ENCODE assay signal across 10 cellular contexts in genomic region chr11:12862761-12863469, GRCh38.
DNase-seq lines count a peak whose midpoint lies in the region; ATAC-seq and TF ChIP-seq lines count a peak whose summit lies in the region.
"Had no signal": no experiment of that assay in that cellular context is flagged by ENCODE, and none has a peak within 500 bp of the region (broad histone marks: within the 10 kb centered on the region; RNA-seq: fewer than 3 reads in every experiment).

No MANE protein-coding gene starts in this region.

- peaks cover 3% of the 10 kb centered on the region for H3K36me3 ChIP-seq in NT2/D1 (ENCODE audit: insufficient read depth, insufficient read length, low read length)
- H3K36me3 ChIP-seq in neuron (ENCODE audit: insufficient read depth, low read length) = no peaks in the 10 kb centered on the region
- H3K36me3 ChIP-seq in WERI-Rb-1 = peaks cover 13% of the 10 kb centered on the region

- peak overlapping the region; percentile 16 for H3K9ac ChIP-seq in NT2/D1 (ENCODE audit: insufficient read length, low read depth)

- H3K27me3 ChIP-seq in NT2/D1 (ENCODE audit: insufficient read depth, insufficient read length) (no peaks in the 10 kb centered on the region), neuron (ENCODE audit: insufficient read depth, low read length) (no peaks in the 10 kb centered on the region), WERI-Rb-1 (ENCODE audit: insufficient read depth, low read depth, severe bottlenecking) (no peaks in the 10 kb centered on the region)

- TF ChIP-seq CTCF in fibroblast of villous mesenchyme (IDR thresholded peaks at IDR 0.05; ENCODE audit: insufficient read depth, low read depth, low read length) = no peak
- TF ChIP-seq CTCF in WERI-Rb-1 (IDR thresholded peaks at IDR 0.05; ENCODE audit: low read depth, low read length) = no peak

- H3K4me1 ChIP-seq in NT2/D1 (ENCODE audit: insufficient read depth, insufficient read length) = no peaks in the 10 kb centered on the region
- peaks cover 44% of the 10 kb centered on the region for H3K4me1 ChIP-seq in neuron (ENCODE audit: insufficient read depth, low read length)

- ATAC-seq in HG03159 (IDR thresholded peaks at IDR 0.05; ENCODE audit: unreplicated experiment) = no peak
- ATAC-seq in GM21423 (IDR thresholded peaks at IDR 0.05; ENCODE audit: unreplicated experiment) = no peak

- no peak overlapping the region for H3K4me3 ChIP-seq in NT2/D1 (ENCODE audit: insufficient read length, low read depth)
- no peak overlapping the region for H3K4me3 ChIP-seq in fibroblast of villous mesenchyme (ENCODE audit: low read depth, low read length)
- H3K4me3 ChIP-seq in neuron (ENCODE audit: low read length) = peak overlapping the region; percentile 23
- H3K4me3 ChIP-seq in WERI-Rb-1 (ENCODE audit: low read depth, low read length) = no peak overlapping the region
- H3K4me3 ChIP-seq: lung had no signal

- no peak overlapping the region for H3K27ac ChIP-seq in WERI-Rb-1

- no peaks in the 10 kb centered on the region for H3K9me3 ChIP-seq in NT2/D1 (ENCODE audit: insufficient read depth, low read length)
- H3K9me3 ChIP-seq in neuron (ENCODE audit: low read length) = no peaks in the 10 kb centered on the region
- no peaks in the 10 kb centered on the region for H3K9me3 ChIP-seq in WERI-Rb-1 (ENCODE audit: severe bottlenecking)

- DNase-seq in C1 segment of cervical spinal cord (lab: John Stamatoyannopoulos, UW) = peak in 8 of 14 donors; percentile 5 to 73 (median 22)
- DNase-seq in NT2/D1 (ENCODE audit: low read depth, low spot score) = peak; percentile 75
- peak; percentile 96 for DNase-seq in fibroblast of villous mesenchyme (ENCODE audit: low read depth)
- DNase-seq in activated CD4-positive, alpha-beta T cell treated with anti-CD3 and anti-CD28 coated beads for 4 hours = no peak
- no peak for DNase-seq in WERI-Rb-1
- DNase-seq: SIG-M5 had no signal

- no peak overlapping the region for H2AFZ ChIP-seq in neuron (ENCODE audit: low read depth, low read length)

Comparison
In these comparisons a context has a peak if more than half of its experiments do, and no peak if none do; other contexts are left out.
1. DNase-seq: peak in C1 segment of cervical spinal cord (8 of 14), NT2/D1 (single experiment) and fibroblast of villous mesenchyme (single experiment); none in activated CD4-positive, alpha-beta T cell treated with anti-CD3 and anti-CD28 coated beads for 4 hours (0 of 2) and WERI-Rb-1 (single experiment).